14 cellular contexts compared by ENCODE assay signal in the genomic region with DNA sequence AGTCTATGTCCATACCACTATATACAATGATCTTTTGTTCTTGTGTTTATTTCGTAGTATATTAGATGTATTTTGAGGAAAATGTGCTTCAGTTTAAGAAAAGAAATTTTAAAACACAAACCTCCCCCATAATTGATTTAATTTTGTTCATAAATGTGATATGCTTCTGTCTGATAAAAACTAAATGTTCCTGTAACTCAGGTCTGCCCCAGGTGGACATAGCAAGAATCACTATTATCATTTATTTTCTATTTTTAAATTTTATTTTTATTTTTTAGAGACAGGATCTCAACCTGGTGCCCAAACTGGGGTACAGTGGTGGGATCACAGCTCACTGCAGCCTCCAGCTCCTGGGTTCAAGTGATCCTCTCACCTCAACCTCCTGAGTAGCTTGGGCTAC. TPM values are rescaled to one million over a fixed set of nuclear protein-coding genes. Genes with fewer than 3 reads are reported as not detected.
A peak's percentile ranks its signal among the peaks of the same experiment; 100 is the strongest.
DNase-seq lines count a peak whose midpoint lies in the region; ATAC-seq and TF ChIP-seq lines count a peak whose summit lies in the region.
"Had no signal": no experiment of that assay in that cellular context is flagged by ENCODE, and none has a peak within 500 bp of the region (broad histone marks: within the 10 kb centered on the region; RNA-seq: fewer than 3 reads in every experiment).

No MANE protein-coding gene starts in this region.

- H3K4me1 ChIP-seq in mammary epithelial cell (ENCODE audit: insufficient read depth, low read length): no peaks in the 10 kb centered on the region
- no peaks in the 10 kb centered on the region for H3K4me1 ChIP-seq in upper lobe of left lung
- H3K4me1 ChIP-seq: upper lobe of right lung had no signal

- H3K9me3 Mint-ChIP-seq in HFFc6 (no peaks in the 10 kb centered on the region), mesothelial cell of epicardium (no peaks in the 10 kb centered on the region), natural killer cell (no peaks in the 10 kb centered on the region)
- H3K9me3 Mint-ChIP-seq: activated naive CD4-positive, alpha-beta T cell treated with anti-CD3 and anti-CD28 coated beads, Interleukin-2, amount 50 U/mL, for 24 hours had no signal

- no peak overlapping the region for H3K4me3 ChIP-seq in AG10803 (ENCODE audit: low read length)
- no peak overlapping the region for H3K4me3 ChIP-seq in mammary epithelial cell (replicated peaks in 1 of 3; ENCODE audit: insufficient read depth in 1 of 3, low read depth in 2 of 3, low read length in 3 of 3)
- no peak overlapping the region for H3K4me3 ChIP-seq in upper lobe of left lung
- H3K4me3 ChIP-seq: upper lobe of right lung had no signal

- intact Hi-C loops in mammary epithelial cell (cut with micrococcal nuclease): no loop called here
- intact Hi-C loops in natural killer cell (cut with micrococcal nuclease): no loop called here

- H3K27ac Mint-ChIP-seq in HFFc6 (no peak overlapping the region), mesothelial cell of epicardium (no peak overlapping the region), natural killer cell (no peak overlapping the region)
- H3K27ac Mint-ChIP-seq: activated naive CD4-positive, alpha-beta T cell treated with anti-CD3 and anti-CD28 coated beads, Interleukin-2, amount 50 U/mL, for 24 hours had no signal

- no peaks in the 10 kb centered on the region for H3K36me3 ChIP-seq in mammary epithelial cell (ENCODE audit: insufficient read depth, low read length)
- H3K36me3 ChIP-seq in upper lobe of left lung: peaks cover 0 to 34% (median 0%) of the 10 kb centered on the region in 4 donors
- H3K36me3 ChIP-seq: upper lobe of right lung had no signal

- 82% methylated on average over 1 of the region's 1 CpG for WGBS in mammary epithelial cell (ENCODE audit: low coverage, missing lambda C conversion rate)
- 93% methylated on average over 1 of the region's 1 CpG for WGBS in upper lobe of left lung, 2 donors

- no peak overlapping the region for H2AFZ ChIP-seq in mammary epithelial cell (ENCODE audit: low read depth, low read length)

- no peak overlapping the region for H3K4me2 ChIP-seq in mammary epithelial cell (ENCODE audit: insufficient read depth, low read depth, low read length)

- H3K4me1 Mint-ChIP-seq in HFFc6 (ENCODE audit: low read depth): no peaks in the 10 kb centered on the region
- H3K4me1 Mint-ChIP-seq in mesothelial cell of epicardium: no peaks in the 10 kb centered on the region
- H3K4me1 Mint-ChIP-seq in natural killer cell: no peaks in the 10 kb centered on the region

- H4K20me1 ChIP-seq in mammary epithelial cell (ENCODE audit: insufficient read depth, low read length): no peaks in the 10 kb centered on the region

- ATAC-seq in upper lobe of left lung (ENCODE audit: low FRiP score in 2 of 2) (no peak), natural killer cell (no peak)
- ATAC-seq: upper lobe of right lung had no signal

- CTCF ChIA-PET in mammary epithelial cell (lab: Charles Lee; ENCODE audit: low non-redundant PET): no interaction called here

- no peaks in the 10 kb centered on the region for H3K9me3 ChIP-seq in mammary epithelial cell (replicated peaks; ENCODE audit: insufficient read depth, low read length)
- H3K9me3 ChIP-seq in upper lobe of left lung: no peaks in the 10 kb centered on the region
- H3K9me3 ChIP-seq: upper lobe of right lung had no signal

- DNase-seq in AG10803 (ENCODE audit: low read depth) (peak; percentile 3), HFFc6 (no peak), mammary epithelial cell (no peak), mesothelial cell of epicardium (ENCODE audit: low spot score in 2 of 2, unreplicated experiment in 2 of 2) (no peak), upper lobe of left lung (no peak), A172 (ENCODE audit: low spot score) (no peak), natural killer cell (no peak)
- DNase-seq in activated CD4-positive, alpha-beta T cell treated with anti-CD3 and anti-CD28 coated beads, Interleukin-2, amount 50 U/mL, for 1 hour: no peak
- DNase-seq: activated CD4-positive, alpha-beta T cell treated with anti-CD3 and anti-CD28 coated beads, Interleukin-2, amount 50 U/mL, for 48 hours; DMS153; NCI-H1092; NCI-H774; upper lobe of right lung had no signal

- dilution Hi-C loops in mammary epithelial cell (cut with HindIII; ENCODE audit: low sequenced_read_pairs): no loop called here

- TF ChIP-seq CTCF in AG10803 (conservative IDR thresholded peaks at IDR 0.05; ENCODE audit: low read length) (peak; percentile 52), HFFc6 (IDR thresholded peaks at IDR 0.05) (peak; percentile 70), mammary epithelial cell (conservative IDR thresholded peaks at IDR 0.05 in 1 of 2, IDR thresholded peaks at IDR 0.05 in 1 of 2; ENCODE audit: extremely low read depth in 1 of 2, insufficient read depth in 1 of 2, low read depth in 1 of 2, low read length in 2 of 2) (peak; percentile 31 to 49), mesothelial cell of epicardium (IDR thresholded peaks at IDR 0.05; ENCODE audit: unreplicated experiment) (peak; percentile 67), upper lobe of left lung (IDR thresholded peaks at IDR 0.05) (no peak), natural killer cell (IDR thresholded peaks at IDR 0.05) (no peak)

- H3K27ac ChIP-seq in mammary epithelial cell (ENCODE audit: insufficient read depth, low read depth, low read length) (no peak overlapping the region), upper lobe of left lung (no peak overlapping the region)
- H3K27ac ChIP-seq: upper lobe of right lung had no signal

- no peak for TF ChIP-seq POLR2A in upper lobe of left lung (IDR thresholded peaks at IDR 0.05)

- in situ Hi-C loops in mammary epithelial cell (cut with MboI; ENCODE audit: low sequenced_read_pairs in 2 of 2): no loop called here

- no peaks in the 10 kb centered on the region for H3K79me2 ChIP-seq in mammary epithelial cell (ENCODE audit: insufficient read depth, low read length)

- H3K9ac ChIP-seq in mammary epithelial cell (ENCODE audit: insufficient read depth, low read length): no peak overlapping the region

- no peak for TF ChIP-seq EP300 in upper lobe of left lung (IDR thresholded peaks at IDR 0.05)

- H3K4me3 Mint-ChIP-seq in HFFc6 (no peak overlapping the region), mesothelial cell of epicardium (no peak overlapping the region), natural killer cell (no peak overlapping the region)
- H3K4me3 Mint-ChIP-seq: activated naive CD4-positive, alpha-beta T cell treated with anti-CD3 and anti-CD28 coated beads, Interleukin-2, amount 50 U/mL, for 24 hours had no signal

- H3K27me3 Mint-ChIP-seq in HFFc6 (ENCODE audit: insufficient read depth) (peaks cover 2% of the 10 kb centered on the region; the same call in 1 of the 2 replicates), mesothelial cell of epicardium (ENCODE audit: low read depth) (no peaks in the 10 kb centered on the region), natural killer cell (ENCODE audit: low read depth in 2 of 2) (peaks cover 13 to 14% of the 10 kb centered on the region in 2 donors)

- H3K27me3 ChIP-seq in mammary epithelial cell (ENCODE audit: insufficient read depth, low read length): no peaks in the 10 kb centered on the region
- H3K27me3 ChIP-seq in upper lobe of left lung: no peaks in the 10 kb centered on the region
- H3K27me3 ChIP-seq: upper lobe of right lung had no signal

- BruUV-seq in mammary epithelial cell (replicated peaks; lab: Mats Ljungman, UMichigan): no TSS peak

- H3K36me3 Mint-ChIP-seq in HFFc6 (ENCODE audit: low read depth): no peaks in the 10 kb centered on the region
- H3K36me3 Mint-ChIP-seq in mesothelial cell of epicardium: peaks cover 10% of the 10 kb centered on the region
- H3K36me3 Mint-ChIP-seq in natural killer cell: no peaks in the 10 kb centered on the region
- H3K36me3 Mint-ChIP-seq: activated naive CD4-positive, alpha-beta T cell treated with anti-CD3 and anti-CD28 coated beads, Interleukin-2, amount 50 U/mL, for 24 hours had no signal

RNA-seq across cellular contexts. Expression of a gene that starts 43.2 kb away (rescaled TPM):
- 1 to 10 TPM in 2 of 6 experiments, under 1 TPM in 4; 0.14 to 2.0 (median 0.49) TPM for total RNA-seq in HFFc6 (2021; fragmentation: NEBNext Ultra II Directional; extraction: Animal tissue kit (Norgen Biotek cat#: 25700))
- total RNA-seq in mammary epithelial cell (1 to 10 TPM; 6.0 to 8.0 TPM), mesothelial cell of epicardium (37.9 to 40.7 TPM (median 38.2 TPM) in 3 replicates), upper lobe of left lung (10 to 100 TPM; 12.4 to 57.6 (median 26.4) TPM), natural killer cell (under 1 TPM in 1 of 3 donors, not detected in 2; 0.38 TPM)
- polyA plus RNA-seq in mammary epithelial cell: 1.4 TPM
- polyA minus RNA-seq in mammary epithelial cell: 1.4 TPM
- total RNA-seq in A172 (2014; rRNA removed; shearing (Covaris generic)): 22.0 and 44.2 TPM in 2 replicates

Comparison
In these comparisons a context has a peak if more than half of its experiments do, and no peak if none do; other contexts are left out.
1. CTCF ChIP-seq: peak in AG10803 (single experiment), HFFc6 (single experiment), mammary epithelial cell (2 of 2) and mesothelial cell of epicardium (single experiment); none in upper lobe of left lung (0 of 6) and natural killer cell (single experiment).